ENCODE assay signal across 10 cellular contexts in the genomic region with DNA sequence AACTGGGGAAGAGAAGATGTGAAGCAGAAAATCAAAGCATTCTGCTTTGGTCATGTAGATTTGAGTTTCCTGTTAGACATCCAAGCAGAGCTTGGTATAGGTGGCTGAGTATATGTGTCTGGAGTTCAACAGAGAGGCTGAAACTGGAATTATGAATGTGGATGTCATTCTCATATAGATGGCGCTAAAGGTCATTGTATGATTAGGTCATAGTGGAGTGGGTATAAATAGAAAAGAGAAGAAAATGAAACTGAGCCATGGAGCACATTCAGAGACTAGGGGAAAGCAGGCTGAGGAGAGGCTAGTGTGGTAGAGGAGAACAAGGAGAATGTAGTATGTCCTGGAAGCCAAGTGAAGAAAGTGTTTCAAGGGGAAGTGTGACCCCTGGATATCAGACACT.
DNase-seq lines count a peak whose midpoint lies in the region; ATAC-seq and TF ChIP-seq lines count a peak whose summit lies in the region.
"Had no signal": no experiment of that assay in that cellular context is flagged by ENCODE, and none has a peak within 500 bp of the region (broad histone marks: within the 10 kb centered on the region; RNA-seq: fewer than 3 reads in every experiment).

No MANE protein-coding gene starts in this region.

- intact Hi-C loops in activated CD4-positive, alpha-beta T cell treated with anti-CD3 and anti-CD28 coated beads for 36 hours (cut with DNase I, micrococcal nuclease) = no loop called here
- intact Hi-C loops in HCT116 (cut with micrococcal nuclease) = no loop called here
- intact Hi-C loops in spleen (cut with DNase I; ENCODE audit: low total_unique reads) = no loop called here

- H3K27ac ChIP-seq in HCT116 (ENCODE audit: low read depth, low read length) (no peak overlapping the region), KMS-11 (no peak overlapping the region), spleen (no peak overlapping the region)
- H3K27ac ChIP-seq: cardiac muscle cell had no signal

- H3K4me1 Mint-ChIP-seq in activated CD4-positive, alpha-beta T cell treated with anti-CD3 and anti-CD28 coated beads for 36 hours = no peaks in the 10 kb centered on the region

- POLR2A ChIA-PET in activated CD4-positive, alpha-beta T cell treated with anti-CD3 and anti-CD28 coated beads for 36 hours (lab: Charles Lee) = no interaction called here
- POLR2A ChIA-PET in HCT116 (lab: Charles Lee) = no interaction called here

- H3K4me2 ChIP-seq in HCT116 (ENCODE audit: low read length) (no peak overlapping the region), KMS-11 (no peak overlapping the region)

- no peaks in the 10 kb centered on the region for H3K9me2 ChIP-seq in HCT116 (ENCODE audit: insufficient read depth)

- RAD21 ChIA-PET in HCT116 (lab: Charles Lee; ENCODE audit: low non-redundant PET in 1 of 2, low total read pairs in 2 of 2, uncharacterized antibody in 2 of 2, unreplicated experiment in 2 of 2) = no interaction called here

- DNase-seq in activated CD4-positive, alpha-beta T cell treated with anti-CD3 and anti-CD28 coated beads for 36 hours = no peak
- DNase-seq in activated CD4-positive, alpha-beta T cell treated with anti-CD3 and anti-CD28 coated beads, Interleukin-2, amount 50 U/mL, for 1 hour = no peak
- DNase-seq in HCT116 (ENCODE audit: low read depth, low spot score) (no peak), germinal center (ENCODE audit: low spot score) (peak; percentile 5), NCI-H82 (lab: John Stamatoyannopoulos, UW) (no peak), CD1c-positive myeloid dendritic cell (ENCODE audit: extremely low spot score) (no peak), spleen (no peak)
- DNase-seq: right cardiac atrium had no signal

- H3K9me3 ChIP-seq in HCT116 (ENCODE audit: control insufficient read depth in 1 of 2, insufficient read depth in 1 of 2, low read depth in 1 of 2, low read length in 2 of 2) (no peaks in the 10 kb centered on the region), spleen (peaks cover 0 to 4% (median 0%) of the 10 kb centered on the region in 8 donors)

- ATAC-seq in activated CD4-positive, alpha-beta T cell treated with anti-CD3 and anti-CD28 coated beads for 36 hours = peak; percentile 58
- peak; percentile 75 for ATAC-seq in HCT116
- ATAC-seq: right cardiac atrium had no signal

- H3K4me3 Mint-ChIP-seq in activated CD4-positive, alpha-beta T cell treated with anti-CD3 and anti-CD28 coated beads for 36 hours = no peak overlapping the region

- H2AFZ ChIP-seq in HCT116 (ENCODE audit: low read depth, low read length, poor library complexity, severe bottlenecking) (no peak overlapping the region), KMS-11 (ENCODE audit: low read depth) (peak overlapping the region; percentile 41; the same call in 1 of the 2 replicates)

- CTCF ChIA-PET in activated CD4-positive, alpha-beta T cell treated with anti-CD3 and anti-CD28 coated beads for 36 hours (lab: Charles Lee) = no interaction called here
- CTCF ChIA-PET in HCT116 (lab: Charles Lee) = interaction anchor here (1.7 kb wide), 1 partner anchor 10 kb away, joined by 6 read pairs; no protein-coding TSS in a partner anchor

- TF ChIP-seq POLR2A in HCT116 (IDR thresholded peaks at IDR 0.05; ENCODE audit: borderline replicate concordance, extremely low read depth, insufficient read depth, insufficient read length) (no peak), spleen (IDR thresholded peaks at IDR 0.05) (no peak)

- H3K9ac ChIP-seq in HCT116 (ENCODE audit: low read length) (no peak overlapping the region), KMS-11 (no peak overlapping the region)

- no peaks in the 10 kb centered on the region for H4K20me1 ChIP-seq in HCT116 (ENCODE audit: insufficient read depth)
- no peaks in the 10 kb centered on the region for H4K20me1 ChIP-seq in KMS-11 (ENCODE audit: insufficient read depth)

- H3K4me3 ChIP-seq in HCT116 (replicated peaks in 1 of 2; ENCODE audit: low read depth in 1 of 2, low read length in 2 of 2) (no peak overlapping the region), KMS-11 (IDR thresholded peaks at IDR 0.05; ENCODE audit: insufficient read depth, low read depth, low read length) (no peak overlapping the region), spleen (no peak overlapping the region)
- H3K4me3 ChIP-seq: cardiac muscle cell had no signal

- TF ChIP-seq CTCF in HCT116 (IDR thresholded peaks at IDR 0.05 in 2 of 3, conservative IDR thresholded peaks at IDR 0.05 in 1 of 3; ENCODE audit: borderline replicate concordance in 1 of 3, insufficient read depth in 1 of 3, low read depth in 2 of 3, low read length in 2 of 3) = peak in 2 of 3 experiments; percentile 11 to 27; a peak in 1 of 6 replicates
- TF ChIP-seq CTCF in KMS-11 (conservative IDR thresholded peaks at IDR 0.05; ENCODE audit: low read depth, low read length) = no peak
- no peak for TF ChIP-seq CTCF in spleen (IDR thresholded peaks at IDR 0.05 in 8 of 11, conservative IDR thresholded peaks at IDR 0.05 in 3 of 11)

- H3K27me3 Mint-ChIP-seq in activated CD4-positive, alpha-beta T cell treated with anti-CD3 and anti-CD28 coated beads for 36 hours = peaks cover 8% of the 10 kb centered on the region

- BruUV-seq in HCT116 (replicated peaks; lab: Mats Ljungman, UMichigan) = no TSS peak

- no peaks in the 10 kb centered on the region for H3K9me3 Mint-ChIP-seq in activated CD4-positive, alpha-beta T cell treated with anti-CD3 and anti-CD28 coated beads for 36 hours (ENCODE audit: low read depth)

- H3K27me3 ChIP-seq in HCT116 (ENCODE audit: insufficient read depth, low read length) (no peaks in the 10 kb centered on the region), KMS-11 (ENCODE audit: insufficient read depth, low read depth) (no peaks in the 10 kb centered on the region), spleen (replicated peaks in 1 of 7) (no peaks in the 10 kb centered on the region)
- H3K27me3 ChIP-seq: cardiac muscle cell had no signal

- 70 to 100% (median 85%) methylated on average over 1 of the region's 1 CpG for WGBS in spleen, 5 donors

- no peaks in the 10 kb centered on the region for H3K36me3 Mint-ChIP-seq in activated CD4-positive, alpha-beta T cell treated with anti-CD3 and anti-CD28 coated beads for 36 hours (ENCODE audit: low read depth)

- H3K4me1 ChIP-seq in HCT116 (ENCODE audit: control insufficient read depth in 1 of 2, insufficient read depth in 2 of 2, low read length in 2 of 2) (no peaks in the 10 kb centered on the region), KMS-11 (ENCODE audit: low read depth, poor library complexity, severe bottlenecking) (peaks cover 6% of the 10 kb centered on the region), spleen (no peaks in the 10 kb centered on the region)

- H3K36me3 ChIP-seq in HCT116 (ENCODE audit: control insufficient read depth in 1 of 2, insufficient read depth in 2 of 2, low read length in 2 of 2) = no peaks in the 10 kb centered on the region
- H3K36me3 ChIP-seq in KMS-11 (ENCODE audit: insufficient read depth) = no peaks in the 10 kb centered on the region
- H3K36me3 ChIP-seq in spleen = no peaks in the 10 kb centered on the region
- H3K36me3 ChIP-seq: cardiac muscle cell had no signal

- no peak for TF ChIP-seq RAD21 in HCT116 (IDR thresholded peaks at IDR 0.05; ENCODE audit: low read depth)

- H3K79me2 ChIP-seq in HCT116 (ENCODE audit: insufficient read depth, low read length) (no peaks in the 10 kb centered on the region), KMS-11 (ENCODE audit: insufficient read depth, low read depth) (no peaks in the 10 kb centered on the region)

- H3K27ac Mint-ChIP-seq in activated CD4-positive, alpha-beta T cell treated with anti-CD3 and anti-CD28 coated beads for 36 hours = no peak overlapping the region

TF ChIP-seq in HCT116, 20 proteins besides CTCF, POLR2A, EP300 and RAD21:
- no peak for TF ChIP-seq SRF (IDR thresholded peaks at IDR 0.05; ENCODE audit: low read depth)
- no peak for TF ChIP-seq ELF1 (IDR thresholded peaks at IDR 0.05; ENCODE audit: borderline replicate concordance, low read depth)
- no peak for TF ChIP-seq CEBPB (IDR thresholded peaks at IDR 0.05; ENCODE audit: low read depth)

Comparison
In these comparisons a context has a peak if more than half of its experiments do, and no peak if none do; other contexts are left out.
1. CTCF ChIP-seq: peak in HCT116 (2 of 3); none in KMS-11 (single experiment) and spleen (0 of 11).